ENCODE assay signal across 19 cellular contexts in the genomic region with DNA sequence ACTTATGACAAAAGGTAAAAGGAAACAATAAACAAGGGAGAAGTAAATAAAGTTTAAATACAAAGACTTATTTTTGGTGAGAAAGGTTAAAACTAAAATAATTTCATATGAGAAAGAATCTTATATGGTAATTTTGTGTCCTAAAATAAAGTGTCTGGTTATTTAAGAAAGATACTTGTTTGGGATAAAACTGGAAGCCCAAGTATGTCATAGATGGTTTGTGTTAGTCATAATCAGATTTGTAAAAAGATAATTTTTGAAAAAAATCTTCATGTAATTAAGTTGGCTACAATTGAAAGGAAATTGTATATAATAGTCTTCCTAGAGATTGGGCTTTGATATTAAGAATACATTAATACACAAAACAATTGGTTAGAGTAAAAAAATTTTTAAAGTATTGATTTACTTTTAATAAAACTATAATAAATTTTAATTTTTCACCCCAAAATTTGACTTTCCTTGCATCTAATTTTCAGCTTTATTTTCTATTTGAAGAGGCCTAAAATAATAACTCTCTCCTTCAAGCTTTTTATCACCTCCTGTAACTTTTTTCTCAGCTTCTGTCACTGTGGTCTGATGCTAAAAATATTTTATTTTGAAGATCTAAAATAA.
DNase-seq lines count a peak whose midpoint lies in the region; FAIRE-seq and TF ChIP-seq lines count a peak whose summit lies in the region.
"Had no signal": no experiment of that assay in that cellular context is flagged by ENCODE, and none has a peak within 500 bp of the region (broad histone marks: within the 10 kb centered on the region; RNA-seq: fewer than 3 reads in every experiment).

No MANE protein-coding gene starts in this region.

- H3K36me3 ChIP-seq in HEK293 (ENCODE audit: control insufficient read depth in 2 of 2, insufficient read depth in 1 of 2, low read length in 2 of 2) (no peaks in the 10 kb centered on the region), mesendoderm (ENCODE audit: control insufficient read depth, insufficient read depth, low read length) (no peaks in the 10 kb centered on the region)
- H3K36me3 ChIP-seq: BLaER1 treated with 17β-estradiol and CSF1 and Interleukin-3, amounts not matched to agents 10 nM and 100 nM had no signal

- peaks cover 11% of the 10 kb centered on the region for H3K9me3 Mint-ChIP-seq in nephron progenitor cell
- H3K9me3 Mint-ChIP-seq: CD4-positive, alpha-beta T cell had no signal

- no peak overlapping the region for H3K56ac ChIP-seq in mesendoderm (ENCODE audit: low read length)

- H2BK5ac ChIP-seq in mesendoderm (ENCODE audit: low read length): no peak overlapping the region

- H3K27ac Mint-ChIP-seq in nephron progenitor cell: no peak overlapping the region
- H3K27ac Mint-ChIP-seq: B cell; CD4-positive, alpha-beta T cell; CD8-positive, alpha-beta T cell had no signal

- H2BK15ac ChIP-seq in mesendoderm (replicated peaks; ENCODE audit: low read depth): no peak overlapping the region

- H3K9me3 ChIP-seq in HEK293 (ENCODE audit: control insufficient read depth, insufficient read depth, low read depth, low read length): no peaks in the 10 kb centered on the region
- H3K9me3 ChIP-seq: A549 had no signal

- H3K4me3 ChIP-seq in HEK293 (ENCODE audit: low read depth, low read length) (no peak overlapping the region), mesendoderm (ENCODE audit: low read length) (no peak overlapping the region), foreskin fibroblast (ENCODE audit: low read depth in 1 of 2, low read length in 2 of 2) (no peak overlapping the region)
- H3K4me3 ChIP-seq: A549; BLaER1 treated with 17β-estradiol and CSF1 and Interleukin-3, amounts not matched to agents 10 nM and 100 nM had no signal

- CTCF ChIA-PET in HEK293 (lab: Yijun Ruan, JAX): no interaction called here

- no peaks in the 10 kb centered on the region for H3K4me1 ChIP-seq in HEK293 (ENCODE audit: control insufficient read depth, insufficient read depth, low read length)
- H3K4me1 ChIP-seq in mesendoderm (ENCODE audit: control insufficient read depth, low read depth, low read length): no peaks in the 10 kb centered on the region
- H3K4me1 ChIP-seq: A549; BLaER1 treated with 17β-estradiol and CSF1 and Interleukin-3, amounts not matched to agents 10 nM and 100 nM; Caco-2 had no signal

- no peak overlapping the region for H2BK120ac ChIP-seq in mesendoderm (ENCODE audit: low read depth, low read length)

- no peak overlapping the region for H2AK5ac ChIP-seq in mesendoderm (ENCODE audit: low read length)

- no peak overlapping the region for H4K8ac ChIP-seq in mesendoderm (ENCODE audit: low read depth, low read length)

- H3K79me2 ChIP-seq in mesendoderm (ENCODE audit: control insufficient read depth, insufficient read depth, low read length): no peaks in the 10 kb centered on the region

- H3K36me3 Mint-ChIP-seq in nephron progenitor cell (ENCODE audit: low read depth): no peaks in the 10 kb centered on the region
- H3K36me3 Mint-ChIP-seq: CD8-positive, alpha-beta T cell had no signal

- no peak overlapping the region for H3K23ac ChIP-seq in mesendoderm (ENCODE audit: low read length)

- H3K27me3 ChIP-seq in mesendoderm (ENCODE audit: insufficient read depth, low read length, poor library complexity): no peaks in the 10 kb centered on the region
- H3K27me3 ChIP-seq: BLaER1 treated with 17β-estradiol and CSF1 and Interleukin-3, amounts not matched to agents 10 nM and 100 nM had no signal

- no peaks in the 10 kb centered on the region for H3K79me1 ChIP-seq in mesendoderm (ENCODE audit: low read length)

- H3K27ac ChIP-seq in HEK293 (ENCODE audit: extremely low read depth, low read depth, low read length) (no peak overlapping the region), mesendoderm (ENCODE audit: low read depth, low read length) (no peak overlapping the region)
- H3K27ac ChIP-seq: 22Rv1; A549; BLaER1 treated with 17β-estradiol and CSF1 and Interleukin-3, amounts not matched to agents 10 nM and 100 nM; C4-2B had no signal

- H3K4me2 ChIP-seq in mesendoderm (ENCODE audit: low read length): no peak overlapping the region
- H3K4me2 ChIP-seq: A549; BLaER1 treated with 17β-estradiol and CSF1 and Interleukin-3, amounts not matched to agents 10 nM and 100 nM had no signal

- no peak overlapping the region for H3K4ac ChIP-seq in mesendoderm (ENCODE audit: low read depth, low read length)

- H3K4me1 Mint-ChIP-seq in nephron progenitor cell: no peaks in the 10 kb centered on the region
- H3K4me1 Mint-ChIP-seq: B cell had no signal

- no peaks in the 10 kb centered on the region for H3K27me3 Mint-ChIP-seq in nephron progenitor cell (ENCODE audit: low read depth, poor library complexity)
- H3K27me3 Mint-ChIP-seq: B cell; CD4-positive, alpha-beta T cell had no signal

- POLR2A ChIA-PET in HEK293 (lab: Yijun Ruan, JAX): no interaction called here

- H4K5ac ChIP-seq in mesendoderm (ENCODE audit: low read length): no peak overlapping the region

- TF ChIP-seq CTCF in HEK293 (tag by site-specific recombination; IDR thresholded peaks at IDR 0.05) (no peak), foreskin fibroblast (IDR thresholded peaks at IDR 0.05; ENCODE audit: low read depth, low read length) (no peak), nephron progenitor cell (IDR thresholded peaks at IDR 0.05) (no peak)

- DNase-seq in mesendoderm (peak; percentile 28), foreskin fibroblast (no peak), nephron progenitor cell (no peak)
- DNase-seq: AML-193; Caco-2; Calu3; CD4-positive, alpha-beta T cell; CD8-positive, alpha-beta T cell; DMS79 treated with DMSO at 0.1 percent for 48 hours; GF-D8 had no signal

- no peak overlapping the region for H3K4me3 Mint-ChIP-seq in nephron progenitor cell
- H3K4me3 Mint-ChIP-seq: B cell; CD4-positive, alpha-beta T cell; CD8-positive, alpha-beta T cell had no signal

- peak; percentile 38 for FAIRE-seq in colon (lab: Jason Lieb, UNC)
- FAIRE-seq: A549, D721Med, GM12891 had no signal

- H3K18ac ChIP-seq in mesendoderm (ENCODE audit: low read length): no peak overlapping the region

- H3K9ac ChIP-seq in mesendoderm (ENCODE audit: low read length): no peak overlapping the region
- H3K9ac ChIP-seq: BLaER1 treated with 17β-estradiol and CSF1 and Interleukin-3, amounts not matched to agents 10 nM and 100 nM had no signal

TF ChIP-seq in HEK293, 187 proteins besides CTCF, POLR2A, EP300 and RAD21:
- TF ChIP-seq TRIM28 (IDR thresholded peaks at IDR 0.05; ENCODE audit: borderline replicate concordance, low read length): peak; percentile 70; the same call in 1 of the 2 replicates
- no peak for TF ChIP-seq ZNF623 (tag by site-specific recombination; IDR thresholded peaks at IDR 0.05)
- no peak for TF ChIP-seq ZNF211 (tag by site-specific recombination; IDR thresholded peaks at IDR 0.05; ENCODE audit: low read depth)
- peak; percentile 98 for TF ChIP-seq SETDB1 (IDR thresholded peaks at IDR 0.05; ENCODE audit: insufficient read length, low read length)
TF ChIP-seq in HEK293: peak in this region for 2.
